ENCODE assay signal across 22 cellular contexts in genomic region chr1:8139941-8140340, GRCh38.
DNase-seq lines count a peak whose midpoint lies in the region; ATAC-seq and TF ChIP-seq lines count a peak whose summit lies in the region.
"Had no signal": no experiment of that assay in that cellular context is flagged by ENCODE, and none has a peak within 500 bp of the region (broad histone marks: within the 10 kb centered on the region; RNA-seq: fewer than 3 reads in every experiment).

No MANE protein-coding gene starts in this region.

- no peak overlapping the region for H2BK15ac ChIP-seq in neuronal stem cell (ENCODE audit: low read length)

- no peak overlapping the region for H2BK5ac ChIP-seq in neuronal stem cell (ENCODE audit: low read length)

- H3K4me1 ChIP-seq in GM23338 (ENCODE audit: insufficient read depth) = peaks cover 9% of the 10 kb centered on the region
- peaks cover 43% of the 10 kb centered on the region for H3K4me1 ChIP-seq in Panc1 (ENCODE audit: control insufficient read depth, insufficient read depth, low read length)
- peaks cover 2 to 4% of the 10 kb centered on the region in 2 donors for H3K4me1 ChIP-seq in neuronal stem cell (ENCODE audit: control insufficient read depth in 2 of 2, insufficient read depth in 1 of 2, low read depth in 1 of 2, low read length in 2 of 2)
- H3K4me1 ChIP-seq: BLaER1, Peyer's patch had no signal

- no peaks in the 10 kb centered on the region for H4K20me1 ChIP-seq in GM23338 (replicated peaks; ENCODE audit: insufficient read depth)
- H4K20me1 ChIP-seq: BLaER1 had no signal

- no peak overlapping the region for H3K23ac ChIP-seq in neuronal stem cell (ENCODE audit: low read depth, low read length, poor library complexity)

- no peak overlapping the region for H3K4me3 Mint-ChIP-seq in GM23338
- H3K4me3 Mint-ChIP-seq: CD4-positive, CD25-positive, alpha-beta regulatory T cell had no signal

- H3K9ac ChIP-seq in neuronal stem cell (ENCODE audit: low read depth, low read length, poor library complexity) = no peak overlapping the region
- H3K9ac ChIP-seq: BLaER1 had no signal

- 0 out of 2 replicates have a peak, but pooled peaks cover 6% of the 10 kb centered on the region for H3K9me2 ChIP-seq in GM23338 (ENCODE audit: insufficient read depth)

- H3K79me2 ChIP-seq in GM23338 (replicated peaks; ENCODE audit: insufficient read depth) = no peaks in the 10 kb centered on the region

- TF ChIP-seq CTCF in GM23338 (conservative IDR thresholded peaks at IDR 0.05; ENCODE audit: low read depth in 2 of 2) (no peak), Panc1 (IDR thresholded peaks at IDR 0.05) (no peak)

- H3K4me2 ChIP-seq in GM23338 (no peak overlapping the region), neuronal stem cell (ENCODE audit: insufficient read depth, low read length, poor library complexity, severe bottlenecking) (no peak overlapping the region)
- H3K4me2 ChIP-seq: BLaER1 had no signal

- H3K9me3 Mint-ChIP-seq in GM23338 = no peaks in the 10 kb centered on the region

- POLR2A ChIA-PET in Panc1 (lab: Charles Lee) = no interaction called here

- WGBS in neuronal stem cell (ENCODE audit: extremely low coverage in 2 of 2, insufficient read length in 2 of 2, insufficient replicate concordance in 1 of 2), 2 donors = no CpG with 5 or more reads among the region's 11 CpGs

- no peak overlapping the region for H3K4ac ChIP-seq in neuronal stem cell (ENCODE audit: low read length)

- H2BK12ac ChIP-seq in neuronal stem cell (ENCODE audit: low read length) = no peak overlapping the region

- BruUV-seq in Panc1 (replicated peaks; lab: Mats Ljungman, UMichigan) = no TSS peak

- in situ Hi-C loops in Panc1 (cut with HindIII; ENCODE audit: low pct_unique_long_range_greater_than_20kb, low sequenced_read_pairs) = no loop called here

- no peak overlapping the region for H4K8ac ChIP-seq in neuronal stem cell (ENCODE audit: low read depth, low read length)

- H2AFZ ChIP-seq in GM23338 = peak overlapping the region; percentile 97
- H2AFZ ChIP-seq in neuronal stem cell (ENCODE audit: low read length) = no peak overlapping the region

- peaks cover 6% of the 10 kb centered on the region for H3K27me3 Mint-ChIP-seq in GM23338 (ENCODE audit: insufficient read depth, low read depth, poor library complexity)

- H3K4me1 Mint-ChIP-seq in GM23338 = peaks cover 8% of the 10 kb centered on the region; the same call in 2 of the 3 replicates

- H3K27ac ChIP-seq in GM23338 (ENCODE audit: low read depth) (no peak overlapping the region), Panc1 (ENCODE audit: low read length) (peak overlapping the region; percentile 98), neuronal stem cell (replicated peaks; ENCODE audit: low read length) (no peak overlapping the region)
- H3K27ac ChIP-seq: BLaER1, Peyer's patch had no signal

- no peak overlapping the region for H2AK5ac ChIP-seq in neuronal stem cell (ENCODE audit: low read depth, low read length)

- no peak for DNase-seq in GM23338 (ENCODE audit: low spot score)
- no peak for DNase-seq in Panc1 (ENCODE audit: low read depth, low spot score)
- DNase-seq in islet precursor cell = peak; percentile 58
- no peak for DNase-seq in neuronal stem cell (ENCODE audit: low spot score)
- DNase-seq in stimulated activated CD4-positive, alpha-beta T cell treated with anti-CD3 and anti-CD28 coated beads, Interleukin-4, amount 100 ng/mL, for 1 hour = no peak
- DNase-seq in pons (ENCODE audit: low spot score) = no peak
- DNase-seq: CD4-positive, CD25-positive, alpha-beta regulatory T cell; DMS153; DND-41; GOT3; KBM-7; NCI-H1105 treated with DMSO at 0.1 percent for 48 hours; NCI-H2029; NCI-H226; NCI-H510A; NCI-H69; Peyer's patch; SIG-M5 had no signal

- CTCF ChIA-PET in Panc1 (lab: Charles Lee) = no interaction called here

- H3K36me3 ChIP-seq in GM23338 (ENCODE audit: insufficient read depth) (no peaks in the 10 kb centered on the region), Panc1 (ENCODE audit: control insufficient read depth, insufficient read depth, low read length) (no peaks in the 10 kb centered on the region), neuronal stem cell (replicated peaks in 1 of 2; ENCODE audit: control insufficient read depth in 2 of 2, insufficient read depth in 2 of 2, low read length in 2 of 2) (no peaks in the 10 kb centered on the region)
- H3K36me3 ChIP-seq: BLaER1, Peyer's patch had no signal

- no peaks in the 10 kb centered on the region for H3K36me3 Mint-ChIP-seq in GM23338 (ENCODE audit: low read depth)
- H3K36me3 Mint-ChIP-seq: CD4-positive, CD25-positive, alpha-beta regulatory T cell had no signal

- ATAC-seq in GM23338 (no peak), Panc1 (no peak), HG02798 (IDR thresholded peaks at IDR 0.05; ENCODE audit: poor library complexity, unreplicated experiment) (no peak)
- ATAC-seq: HCT116, SK-N-SH treated with all-trans-retinoic acid at 6 μM for 48 hours had no signal

- H3K9me3 ChIP-seq in Panc1 (ENCODE audit: control insufficient read depth, insufficient read depth, low read depth, low read length) (no peaks in the 10 kb centered on the region), neuronal stem cell (replicated peaks in 1 of 2; ENCODE audit: control insufficient read depth in 2 of 2, insufficient read depth in 1 of 2, low read depth in 1 of 2, low read length in 2 of 2) (no peaks in the 10 kb centered on the region)
- H3K9me3 ChIP-seq: BLaER1, Peyer's patch had no signal

- H4K91ac ChIP-seq in neuronal stem cell (ENCODE audit: low read depth, low read length, poor library complexity) = no peak overlapping the region

- H3K27me3 ChIP-seq in GM23338 (ENCODE audit: insufficient read depth) = no peaks in the 10 kb centered on the region
- no peaks in the 10 kb centered on the region for H3K27me3 ChIP-seq in Panc1 (ENCODE audit: control insufficient read depth, insufficient read depth, low read length)
- peaks cover 0 to 8% (median 0%) of the 10 kb centered on the region in 3 experiments for H3K27me3 ChIP-seq in neuronal stem cell (ENCODE audit: control insufficient read depth in 3 of 3, insufficient read depth in 3 of 3, low read depth in 1 of 3, low read length in 3 of 3)
- H3K27me3 ChIP-seq: BLaER1, Peyer's patch had no signal

- H3K4me3 ChIP-seq in GM23338 (no peak overlapping the region), Panc1 (ENCODE audit: low read depth in 2 of 2, low read length in 2 of 2) (no peak overlapping the region), neuronal stem cell (ENCODE audit: low read length in 2 of 2) (no peak overlapping the region)
- H3K4me3 ChIP-seq: BLaER1, Peyer's patch had no signal

- no peak overlapping the region for H3K27ac Mint-ChIP-seq in GM23338
- H3K27ac Mint-ChIP-seq: CD4-positive, CD25-positive, alpha-beta regulatory T cell had no signal

- intact Hi-C loops in Panc1 (cut with micrococcal nuclease; ENCODE audit: unreplicated experiment) = loop anchor here (5.0 kb wide), 1 partner anchor 172 kb away; no protein-coding TSS in a partner anchor

- no peaks in the 10 kb centered on the region for H3F3A ChIP-seq in GM23338 (replicated peaks; ENCODE audit: low read depth)

- H3K79me1 ChIP-seq in neuronal stem cell (ENCODE audit: low read depth, low read length) = no peaks in the 10 kb centered on the region

- no peak overlapping the region for H3K14ac ChIP-seq in neuronal stem cell (ENCODE audit: low read length)

- no peak overlapping the region for H2BK120ac ChIP-seq in neuronal stem cell (ENCODE audit: low read depth, low read length)

- peak overlapping the region; percentile 35 for H3K18ac ChIP-seq in neuronal stem cell (ENCODE audit: low read length)

TF ChIP-seq in GM23338, 12 proteins besides CTCF, POLR2A, EP300 and RAD21:
- TF ChIP-seq CREB1 (CRISPR knock-in tag; IDR thresholded peaks at IDR 0.05; ENCODE audit: low read depth) (no peak), REST (IDR thresholded peaks at IDR 0.05; ENCODE audit: unreplicated experiment) (no peak), EZH2phosphoT487 (IDR thresholded peaks at IDR 0.05; ENCODE audit: unreplicated experiment) (no peak)
